In genomic region chr19:39993605-39994004, GRCh38 we compare ENCODE assay signal across 33 cellular contexts. TPM values are rescaled to one million over a fixed set of nuclear protein-coding genes. Genes with fewer than 3 reads are reported as not detected.
"Had no signal": no experiment of that assay in that cellular context is flagged by ENCODE, and none has a peak within 500 bp of the region (broad histone marks: within the 10 kb centered on the region; RNA-seq: fewer than 3 reads in every experiment).

No MANE protein-coding gene starts in this region.

- FAIRE-seq: astrocyte, bronchial epithelial cell, colon had no signal

- ATAC-seq: activated naive CD4-positive, alpha-beta T cell treated with anti-CD3 and anti-CD28 coated beads, Interleukin-2, amount 50 U/mL, for 72 hours; activated naive CD8-positive, alpha-beta T cell treated with anti-CD3 and anti-CD28 coated beads, Interleukin-2, amount 50 U/mL, for 24 hours; activated T-cell treated with anti-CD3 and anti-CD28 coated beads, Interleukin-2, amount 50 U/mL, for 4 hours; activated T-cell treated with anti-CD3 and anti-CD28 coated beads, Interleukin-2, amount 50 U/mL, for 72 hours; activated T-helper 17 cell treated with anti-CD3 and anti-CD28 coated beads, Interleukin-2, amount 50 U/mL, for 72 hours; body of pancreas had no signal

- H3K4me3 ChIP-seq: adrenal gland, ascending aorta, body of pancreas, breast epithelium, cardiac muscle cell had no signal

- H3K27me3 ChIP-seq: adrenal gland, ascending aorta, body of pancreas, brain microvascular endothelial cell, breast epithelium, cardiac muscle cell had no signal

- H3K27ac ChIP-seq: adrenal gland, ascending aorta, body of pancreas, brain microvascular endothelial cell, breast epithelium, cardiac muscle cell had no signal

- H3K36me3 ChIP-seq: adrenal gland, ascending aorta, brain microvascular endothelial cell, breast epithelium, cardiac muscle cell had no signal

- DNase-seq: activated effector memory CD4-positive, alpha-beta T cell treated with anti-CD3 and anti-CD28 coated beads, Interleukin-2, amount 50 U/mL, for 16 hours; activated effector memory CD4-positive, alpha-beta T cell treated with Interleukin-2 at 50 U/mL for 16 hours; activated gamma-delta T cell; activated gamma-delta T cell treated with Interleukin-2 at 50 U/mL for 16 hours; activated naive CD4-positive, alpha-beta T cell; activated naive CD4-positive, alpha-beta T cell treated with anti-CD3 and anti-CD28 coated beads for 36 hours; activated naive CD4-positive, alpha-beta T cell treated with anti-CD3 and anti-CD28 coated beads, Interleukin-2, amount 10 ng/mL, durations not matched to agents 7 days and 5 days; activated naive CD4-positive, alpha-beta T cell treated with anti-CD3 and anti-CD28 coated beads, Interleukin-2, amount 50 U/mL, for 16 hours; activated naive CD4-positive, alpha-beta T cell treated with Interleukin-2 at 50 U/mL for 16 hours; activated naive CD8-positive, alpha-beta T cell treated with anti-CD3 and anti-CD28 coated beads for 36 hours; activated naive CD8-positive, alpha-beta T cell treated with anti-CD3 and anti-CD28 coated beads, Interleukin-2, amount 10 ng/mL, durations not matched to agents 7 days and 5 days; activated naive CD8-positive, alpha-beta T cell treated with anti-CD3 and anti-CD28 coated beads, Interleukin-2, amount 50 U/mL, for 24 hours; activated T-cell treated with anti-CD3 and anti-CD28 coated beads, Interleukin-2, amount 50 U/mL, for 4 hours; activated T-cell treated with anti-CD3 and anti-CD28 coated beads, Interleukin-2, amount 50 U/mL, for 48 hours; activated T-cell treated with anti-CD3 and anti-CD28 coated beads, Interleukin-2, amount 50 U/mL, for 72 hours; adrenal gland; amniotic stem cell; amygdala; anterior cingulate cortex; aorta; body of pancreas; brain microvascular endothelial cell; caudate nucleus; central memory CD4-positive, alpha-beta T cell; cerebellar nuclear complex had no signal

- H3K9me3 ChIP-seq: adrenal gland, body of pancreas had no signal

RNA-seq across cellular contexts. Expression of gene FCGBP, which starts 59.2 kb away (rescaled TPM):
- polyA plus RNA-seq: cardiac muscle cell had no signal
